ENCODE assay signal across 9 cellular contexts in the genomic region with DNA sequence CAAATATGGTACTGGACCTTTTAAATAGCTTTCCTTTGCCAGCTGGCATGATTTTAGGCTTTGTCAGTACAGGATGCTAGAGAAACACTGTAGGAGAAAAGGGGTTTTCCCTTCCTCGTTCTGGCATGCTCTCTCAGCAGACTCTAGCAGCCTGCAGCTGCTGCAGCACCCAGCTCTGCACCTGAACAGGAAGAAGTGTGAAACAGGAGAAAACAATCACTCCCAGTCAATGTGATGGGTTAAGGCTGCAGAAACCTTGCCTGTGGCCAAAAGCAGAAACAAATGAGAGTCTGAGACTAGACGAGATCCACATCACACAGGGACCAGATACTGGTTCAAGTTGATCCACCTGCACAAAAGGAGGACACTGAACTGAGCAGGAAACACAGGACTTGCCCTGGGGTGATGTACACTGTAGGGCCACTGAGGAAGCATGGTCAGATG. TPM values are rescaled to one million over a fixed set of nuclear protein-coding genes. Genes with fewer than 3 reads are reported as not detected.
DNase-seq lines count a peak whose midpoint lies in the region; ATAC-seq and TF ChIP-seq lines count a peak whose summit lies in the region.
"Had no signal": no experiment of that assay in that cellular context is flagged by ENCODE, and none has a peak within 500 bp of the region (broad histone marks: within the 10 kb centered on the region; RNA-seq: fewer than 3 reads in every experiment).

No MANE protein-coding gene starts in this region.

- no peaks in the 10 kb centered on the region for H3K36me3 Mint-ChIP-seq in T-cell

- POLR2A ChIA-PET in T-cell (lab: Charles Lee), result interaction anchor here in 1 of 2 donors (0.6 kb wide), 1 partner anchor 134 kb away, joined by 5 read pairs; no protein-coding TSS in a partner anchor

- peak; percentile 21 to 67 (median 44) for DNase-seq in stimulated activated naive CD4-positive, alpha-beta T cell (lab: John Stamatoyannopoulos, UW)
- DNase-seq in stimulated activated naive CD4-positive, alpha-beta T cell treated with Interleukin-2 at 50 U/mL for 16 hours (lab: John Stamatoyannopoulos, UW), result no peak
- peak; percentile 21 to 71 (median 44) for DNase-seq in T-cell
- DNase-seq in choroid plexus epithelial cell (ENCODE audit: low read depth), result peak; percentile 70
- peak; percentile 46 for DNase-seq in stimulated activated CD4-positive, alpha-beta T cell treated with anti-CD3 and anti-CD28 coated beads, Interleukin-2, amount 100 ng/mL, for 4 hours (ENCODE audit: low read depth)
- no peak for DNase-seq in iPS-NIHi11 (ENCODE audit: low spot score)
- DNase-seq in HuH-7.5 (ENCODE audit: low spot score), result no peak

- ATAC-seq in HG03103 (IDR thresholded peaks at IDR 0.05; ENCODE audit: low read depth, unreplicated experiment) (peak; percentile 96), T-cell (replicated peaks in 1 of 4) (peak; percentile 98 to 100 (median 100))

- peak overlapping the region; percentile 25 to 64 (median 26) for H3K4me3 Mint-ChIP-seq in T-cell

- no peak overlapping the region for H3K4me3 ChIP-seq in choroid plexus epithelial cell (ENCODE audit: low read depth, low read length)
- H3K4me3 ChIP-seq: uterus had no signal

- no peaks in the 10 kb centered on the region for H3K27me3 Mint-ChIP-seq in T-cell

- H3K9me3 Mint-ChIP-seq in T-cell, result no peaks in the 10 kb centered on the region

- CTCF ChIA-PET in T-cell (lab: Charles Lee), result interaction anchor here in 1 of 2 donors (0.6 to 1.0 kb wide), 2 partner anchors 72 to 376 kb away, joined by 3 read pairs; no protein-coding TSS in a partner anchor

- H3K27ac Mint-ChIP-seq in T-cell, result peak overlapping the region; percentile 86 to 91

- TF ChIP-seq CTCF in choroid plexus epithelial cell (conservative IDR thresholded peaks at IDR 0.05; ENCODE audit: low read depth, low read length), result no peak

- peaks cover 38 to 61% (median 41%) of the 10 kb centered on the region in 3 donors for H3K4me1 Mint-ChIP-seq in T-cell

RNA-seq across cellular contexts. Expression of gene OVGP1, which starts 21.2 kb away (rescaled TPM):
- total RNA-seq in T-cell, result 10 to 100 TPM in 2 of 5 donors, 1 to 10 TPM in 3; 4.7 to 11.6 (median 8.6) TPM

RNA-seq across cellular contexts. Expression of gene WDR77, which starts 42.7 kb away (rescaled TPM):
- total RNA-seq in T-cell, result 10 to 100 TPM; 22.5 to 40.1 (median 33.1) TPM

RNA-seq across cellular contexts. Expression of gene ATP5PB, which starts 42.9 kb away (rescaled TPM):
- total RNA-seq in T-cell, result 100 to 1,000 TPM in 3 of 5 donors, 10 to 100 TPM in 2; 88.1 to 129 (median 118) TPM

Comparison
In these comparisons a context has a peak if more than half of its experiments do, and no peak if none do; other contexts are left out.
1. DNase-seq: peak in stimulated activated naive CD4-positive, alpha-beta T cell (6 of 6), T-cell (34 of 34), choroid plexus epithelial cell (single experiment) and stimulated activated CD4-positive, alpha-beta T cell treated with anti-CD3 and anti-CD28 coated beads, Interleukin-2, amount 100 ng/mL, for 4 hours (single experiment); none in stimulated activated naive CD4-positive, alpha-beta T cell treated with Interleukin-2 at 50 U/mL for 16 hours (single experiment), iPS-NIHi11 (single experiment) and HuH-7.5 (single experiment).